23 cellular contexts compared by ENCODE assay signal in the genomic region with DNA sequence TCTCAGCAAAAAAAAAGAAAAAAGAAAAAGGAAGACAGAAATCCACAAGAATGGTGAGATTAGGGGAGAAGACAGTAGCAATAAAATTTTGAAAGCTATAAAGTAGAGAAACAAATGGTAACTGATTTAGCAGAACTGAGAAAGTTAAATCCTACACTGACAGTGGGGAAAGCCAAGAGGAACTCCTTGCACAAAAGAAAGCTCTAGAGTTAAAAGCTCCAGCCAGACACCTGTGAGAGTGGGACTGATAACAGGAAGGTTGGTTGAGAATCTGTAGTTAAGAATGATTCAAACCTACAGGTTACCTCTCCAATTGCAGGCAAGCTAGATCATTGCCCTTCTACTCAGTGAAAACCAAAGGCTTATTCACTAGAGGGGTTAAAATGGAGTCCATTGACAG. TPM values are rescaled to one million over a fixed set of nuclear protein-coding genes. Genes with fewer than 3 reads are reported as not detected.
A peak's percentile ranks its signal among the peaks of the same experiment; 100 is the strongest.
DNase-seq lines count a peak whose midpoint lies in the region; ATAC-seq, FAIRE-seq and TF ChIP-seq lines count a peak whose summit lies in the region.
"Had no signal": no experiment of that assay in that cellular context is flagged by ENCODE, and none has a peak within 500 bp of the region (broad histone marks: within the 10 kb centered on the region; RNA-seq: fewer than 3 reads in every experiment).

No MANE protein-coding gene starts in this region.

- peaks cover 4% of the 10 kb centered on the region; the same call in 1 of the 3 replicates for H3K79me2 ChIP-seq in K562 (ENCODE audit: control insufficient read depth, insufficient read depth, low read length)

- no peak overlapping the region for H3K4me3 ChIP-seq in K562
- H3K4me3 ChIP-seq: A549, GM23338, MG63 had no signal

- no peaks in the 10 kb centered on the region for H3K27me3 Mint-ChIP-seq in stimulated activated naive B cell treated with anti-CD40 and anti-IgM and Interleukin-4, amounts not matched to agents 10 μg/mL and 1 μg/mL and 100 μg/mL, for 72 hours
- H3K27me3 Mint-ChIP-seq: B cell had no signal

- peaks cover 70% of the 10 kb centered on the region for H3K36me3 ChIP-seq in K562 (ENCODE audit: control insufficient read depth, insufficient read depth, low read length)

- H3K4me2 ChIP-seq in K562 (ENCODE audit: insufficient read depth, low read length): no peak overlapping the region
- H3K4me2 ChIP-seq: A549, GM23338 had no signal

- no peaks in the 10 kb centered on the region for H4K20me1 ChIP-seq in K562 (replicated peaks; ENCODE audit: control insufficient read depth, insufficient read depth, low read length)

- H3K9me1 ChIP-seq in K562 (ENCODE audit: control insufficient read depth, insufficient read depth, low read length): no peaks in the 10 kb centered on the region

- no peak overlapping the region for H3K9ac ChIP-seq in K562 (ENCODE audit: insufficient read depth in 1 of 2, low read depth in 2 of 2, low read length in 2 of 2)

- H2AFZ ChIP-seq in K562 (ENCODE audit: low read depth, low read length): no peak overlapping the region
- H2AFZ ChIP-seq: GM23338 had no signal

- TF ChIP-seq POLR2A in K562 (conservative IDR thresholded peaks at IDR 0.05): no peak

- no peak for ATAC-seq in activated naive CD4-positive, alpha-beta T cell treated with anti-CD3 and anti-CD28 coated beads, Interleukin-2, amount 50 U/mL, for 72 hours
- ATAC-seq in HG02870 (IDR thresholded peaks at IDR 0.05; ENCODE audit: unreplicated experiment): peak; percentile 59
- no peak; the same call in 1 of the 3 replicates for ATAC-seq in K562
- peak; percentile 77 to 90 for ATAC-seq in stimulated activated naive B cell treated with anti-CD40 and anti-IgM and Interleukin-4, amounts not matched to agents 10 μg/mL and 1 μg/mL and 100 μg/mL, for 72 hours (replicated peaks)
- ATAC-seq: A549, GM23338, HCT116, PC-3 had no signal

- TF ChIP-seq RAD21 in K562 (CRISPR knock-in tag; conservative IDR thresholded peaks at IDR 0.05 in 1 of 2, IDR thresholded peaks at IDR 0.05 in 1 of 2): no peak

- no peak overlapping the region for H3K4me3 Mint-ChIP-seq in stimulated activated naive B cell treated with anti-CD40 and anti-IgM and Interleukin-4, amounts not matched to agents 10 μg/mL and 1 μg/mL and 100 μg/mL, for 72 hours
- H3K4me3 Mint-ChIP-seq: B cell, GM23338 had no signal

- POLR2A ChIA-PET in K562 (lab: Yijun Ruan, JAX): interaction anchor here (0.7 to 2.3 kb wide), 3 partner anchors 15 to 220 kb away, joined by 3 to 5 read pairs (median 3); no protein-coding TSS in a partner anchor

- CTCF ChIA-PET in K562 (lab: Yijun Ruan, JAX; ENCODE audit: low intra/inter-chr PET ratio): no interaction called here

- H3K27me3 ChIP-seq in K562 (ENCODE audit: control insufficient read depth in 2 of 2, insufficient read depth in 2 of 2, low read length in 2 of 2): no peaks in the 10 kb centered on the region
- H3K27me3 ChIP-seq: MG63 had no signal

- H3K9me3 ChIP-seq in K562 (replicated peaks; ENCODE audit: control insufficient read depth, insufficient read depth, low read depth, low read length): no peaks in the 10 kb centered on the region
- H3K9me3 ChIP-seq: A549, MG63 had no signal

- in situ Hi-C loops in K562 (cut with MboI): no loop called here

- H3K9me3 Mint-ChIP-seq in activated naive CD4-positive, alpha-beta T cell treated with anti-CD3 and anti-CD28 coated beads, Interleukin-2, amount 50 U/mL, for 72 hours: no peaks in the 10 kb centered on the region
- H3K9me3 Mint-ChIP-seq in stimulated activated naive B cell treated with anti-CD40 and anti-IgM and Interleukin-4, amounts not matched to agents 10 μg/mL and 1 μg/mL and 100 μg/mL, for 72 hours: no peaks in the 10 kb centered on the region
- H3K9me3 Mint-ChIP-seq: GM23338 had no signal

- intact Hi-C loops in K562 (cut with micrococcal nuclease): no loop called here

- TF ChIP-seq CTCF in K562 (IDR thresholded peaks at IDR 0.05 in 2 of 3, conservative IDR thresholded peaks at IDR 0.05 in 1 of 3; ENCODE audit: insufficient read depth in 2 of 3, low read depth in 1 of 3, low read length in 3 of 3): no peak

- H3K36me3 Mint-ChIP-seq in activated naive CD4-positive, alpha-beta T cell treated with anti-CD3 and anti-CD28 coated beads, Interleukin-2, amount 50 U/mL, for 72 hours: no peaks in the 10 kb centered on the region
- H3K36me3 Mint-ChIP-seq in stimulated activated naive B cell treated with anti-CD40 and anti-IgM and Interleukin-4, amounts not matched to agents 10 μg/mL and 1 μg/mL and 100 μg/mL, for 72 hours: peaks cover 3 to 23% of the 10 kb centered on the region in 2 donors

- H3K27ac Mint-ChIP-seq in activated naive CD4-positive, alpha-beta T cell treated with anti-CD3 and anti-CD28 coated beads, Interleukin-2, amount 50 U/mL, for 72 hours: peak overlapping the region; percentile 14 to 61
- H3K27ac Mint-ChIP-seq in stimulated activated naive B cell treated with anti-CD40 and anti-IgM and Interleukin-4, amounts not matched to agents 10 μg/mL and 1 μg/mL and 100 μg/mL, for 72 hours: peak overlapping the region; percentile 62
- H3K27ac Mint-ChIP-seq: B cell, GM23338 had no signal

- DNase-seq in activated naive CD4-positive, alpha-beta T cell treated with anti-CD3 and anti-CD28 coated beads, Interleukin-2, amount 50 U/mL, for 72 hours (ENCODE audit: low spot score in 2 of 2): no peak
- DNase-seq in activated naive CD4-positive, alpha-beta T cell treated with Interleukin-2 at 50 U/mL for 16 hours: no peak
- DNase-seq in K562 (ENCODE audit: extremely low read depth in 1 of 4, low spot score in 3 of 4) (no peak), caudate nucleus (lab: John Stamatoyannopoulos, UW) (no peak)
- no peak for DNase-seq in stimulated activated naive B cell treated with anti-CD40 and anti-IgM and Interleukin-4, amounts not matched to agents 10 μg/mL and 1 μg/mL and 100 μg/mL, for 72 hours
- DNase-seq in stimulated activated CD4-positive, alpha-beta T cell treated with anti-CD3 and anti-CD28 coated beads, Interleukin-15, amount 100 ng/mL, for 24 hours: no peak
- DNase-seq: EL, GF-D8, Kasumi-1, MG63, NCI-H1417, NCI-H1694 treated with DMSO at 0.1 percent for 48 hours, NCI-H446 treated with DMSO at 0.1 percent for 48 hours, NCI-H526 treated with DMSO at 0.1 percent for 48 hours, PC-3, RPMI8226, SHP77 had no signal

- H3K27ac ChIP-seq in K562 (ENCODE audit: extremely low read depth, low read depth, low read length) (no peak overlapping the region), caudate nucleus (ENCODE audit: low read depth, low read length) (no peak overlapping the region)
- H3K27ac ChIP-seq: A549 had no signal

- TF ChIP-seq EP300 in K562 (IDR thresholded peaks at IDR 0.05; ENCODE audit: low read length): no peak

- FAIRE-seq in K562 (lab: Jason Lieb, UNC): no peak
- FAIRE-seq: A549, D721Med had no signal

- H3K4me1 Mint-ChIP-seq in stimulated activated naive B cell treated with anti-CD40 and anti-IgM and Interleukin-4, amounts not matched to agents 10 μg/mL and 1 μg/mL and 100 μg/mL, for 72 hours: peaks cover 6 to 10% of the 10 kb centered on the region in 2 donors
- H3K4me1 Mint-ChIP-seq: GM23338 had no signal

- BruUV-seq in K562 (replicated peaks; lab: Mats Ljungman, UMichigan): TSS peak; percentile 23

- no peaks in the 10 kb centered on the region for H3K4me1 ChIP-seq in K562 (replicated peaks in 1 of 2; ENCODE audit: control insufficient read depth in 2 of 2, insufficient read depth in 2 of 2, low read length in 2 of 2)
- H3K4me1 ChIP-seq: A549 had no signal

TF ChIP-seq in K562, 482 proteins besides CTCF, POLR2A, EP300 and RAD21 (continues in another document):
- TF ChIP-seq CREB1 (IDR thresholded peaks at IDR 0.05) (no peak), CREB1 (CRISPR knock-in tag; IDR thresholded peaks at IDR 0.05) (no peak)

RNA-seq across cellular contexts. Expression of a gene that starts 23.6 kb away (rescaled TPM):
- total RNA-seq in activated naive CD4-positive, alpha-beta T cell treated with anti-CD3 and anti-CD28 coated beads, Interleukin-2, amount 50 U/mL, for 72 hours: 10 to 100 TPM; 14.4 to 18.1 TPM
- total RNA-seq in K562 (2011; cell fraction: chromatin; rRNA removed; ENCODE audit: low replicate concordance): 44.8 and 124 TPM in 2 replicates
- 21.3 and 25.9 TPM in 2 replicates for total RNA-seq in K562 (2011; cell fraction: nucleolus; rRNA removed)
- total RNA-seq in K562 (2011; cell fraction: nucleoplasm; rRNA removed): 42.8 and 45.4 TPM in 2 replicates
- total RNA-seq in K562 (2014; rRNA removed) (22.0 and 25.3 TPM in 2 replicates), K562 (2014; rRNA removed; fragmentation: Illumina TruSeq; extraction: Trizol) (34.8 and 38.0 TPM in 2 replicates), K562 (2015; rRNA removed; fragmentation: Illumina TruSeq; extraction: Trizol) (26.3 and 29.9 TPM in 2 replicates), K562 (2021) (27.1 and 27.8 TPM in 2 replicates)
- polyA plus RNA-seq in K562 (2011; rRNA removed) (17.0 and 27.4 TPM in 2 replicates), K562 (2014; fragmentation: Illumina TruSeq; extraction: Trizol) (19.6 and 20.5 TPM in 2 replicates), K562 (2014; fragmentation: Nextera tagmentation; extraction: Ambion mirVana) (1 to 10 TPM; 4.1 to 5.8 TPM), K562 (2014; rRNA removed) (17.6 and 19.2 TPM in 2 replicates)
- 7.5 and 8.0 TPM in 2 replicates for polyA plus RNA-seq in K562 (2011; cell fraction: cytosol; rRNA removed)
- polyA plus RNA-seq in K562 (2011; cell fraction: nucleus; rRNA removed): 11.4 and 11.8 TPM in 2 replicates
- 12.4 and 13.4 TPM in 2 replicates for polyA plus RNA-seq in K562 (2012)
- polyA minus RNA-seq in K562 (2011; rRNA and poly(A)+ RNA removed): 46.2 and 46.6 TPM in 2 replicates
- polyA minus RNA-seq in K562 (2011; cell fraction: cytosol; rRNA and poly(A)+ RNA removed): 10.0 and 15.1 TPM in 2 replicates
- 19.7 and 24.2 TPM in 2 replicates for polyA minus RNA-seq in K562 (2011; cell fraction: nucleus; rRNA and poly(A)+ RNA removed)

RNA-seq across cellular contexts. Expression of a gene that starts 45.5 kb away (rescaled TPM):
- 10 to 100 TPM; 10.5 to 38.3 TPM for total RNA-seq in activated naive CD4-positive, alpha-beta T cell treated with anti-CD3 and anti-CD28 coated beads, Interleukin-2, amount 50 U/mL, for 72 hours
- total RNA-seq in K562 (2011; cell fraction: chromatin; rRNA removed; ENCODE audit: low replicate concordance): 73.6 and 117 TPM in 2 replicates
- 48.4 and 49.3 TPM in 2 replicates for total RNA-seq in K562 (2011; cell fraction: nucleolus; rRNA removed)
- total RNA-seq in K562 (2011; cell fraction: nucleoplasm; rRNA removed): 95.9 and 98.1 TPM in 2 replicates
- 26.5 and 38.1 TPM in 2 replicates for total RNA-seq in K562 (2014; rRNA removed)
- total RNA-seq in K562 (2014; rRNA removed; fragmentation: Illumina TruSeq; extraction: Trizol): 44.0 and 47.2 TPM in 2 replicates
- 37.6 and 38.8 TPM in 2 replicates for total RNA-seq in K562 (2015; rRNA removed; fragmentation: Illumina TruSeq; extraction: Trizol)
- 37.2 and 39.3 TPM in 2 replicates for total RNA-seq in K562 (2021)
- 57.4 and 95.0 TPM in 2 replicates for polyA plus RNA-seq in K562 (2011; rRNA removed)
- 31.6 and 94.3 TPM in 2 replicates for polyA plus RNA-seq in K562 (2011; cell fraction: cytosol; rRNA removed)
- 11.6 and 17.6 TPM in 2 replicates for polyA plus RNA-seq in K562 (2011; cell fraction: nucleus; rRNA removed)
- polyA plus RNA-seq in K562 (2012): 29.1 and 38.0 TPM in 2 replicates
- 56.2 and 70.1 TPM in 2 replicates for polyA plus RNA-seq in K562 (2014; fragmentation: Illumina TruSeq; extraction: Trizol)
- 10 to 100 TPM; 12.3 to 20.4 TPM for polyA plus RNA-seq in K562 (2014; fragmentation: Nextera tagmentation; extraction: Ambion mirVana)
- polyA plus RNA-seq in K562 (2014; rRNA removed): 40.2 and 52.1 TPM in 2 replicates
- 34.0 and 34.5 TPM in 2 replicates for polyA minus RNA-seq in K562 (2011; rRNA and poly(A)+ RNA removed)
- 12.3 and 15.7 TPM in 2 replicates for polyA minus RNA-seq in K562 (2011; cell fraction: cytosol; rRNA and poly(A)+ RNA removed)
- 7.4 and 13.0 TPM in 2 replicates for polyA minus RNA-seq in K562 (2011; cell fraction: nucleus; rRNA and poly(A)+ RNA removed)

Comparison
In these comparisons a context has a peak if more than half of its experiments do, and no peak if none do; other contexts are left out.
1. ATAC-seq: peak in HG02870 (single experiment) and stimulated activated naive B cell treated with anti-CD40 and anti-IgM and Interleukin-4, amounts not matched to agents 10 μg/mL and 1 μg/mL and 100 μg/mL, for 72 hours (2 of 2); none in activated naive CD4-positive, alpha-beta T cell treated with anti-CD3 and anti-CD28 coated beads, Interleukin-2, amount 50 U/mL, for 72 hours (0 of 2) and K562 (single experiment).